9 cellular contexts compared by ENCODE assay signal in the genomic region with DNA sequence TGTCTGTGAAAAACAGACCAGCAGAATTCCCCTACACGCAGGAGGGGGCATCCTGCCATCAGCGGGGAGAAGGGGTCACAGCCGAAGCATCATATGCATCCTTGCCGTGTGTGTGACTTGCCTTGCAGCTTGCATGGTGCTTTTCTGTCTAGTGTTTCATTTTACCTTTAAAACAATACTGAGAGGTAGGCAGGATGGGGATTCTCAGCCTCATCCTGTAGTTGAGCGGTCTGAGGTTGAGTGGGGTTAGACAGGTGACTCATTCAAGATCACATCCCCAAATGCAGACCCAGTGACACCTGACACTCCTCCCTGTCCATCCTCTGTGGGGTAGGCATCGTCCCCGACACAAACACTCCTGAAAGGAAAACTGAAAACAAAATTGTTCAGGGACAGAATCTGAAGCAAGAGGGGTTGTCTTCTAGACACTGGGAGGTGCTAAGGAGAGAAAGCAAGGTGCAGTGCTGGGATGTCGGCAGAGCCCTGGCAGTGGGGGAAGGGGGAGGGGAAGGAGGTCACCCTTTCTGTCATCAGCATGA. TPM values are rescaled to one million over a fixed set of nuclear protein-coding genes. Genes with fewer than 3 reads are reported as not detected.
DNase-seq lines count a peak whose midpoint lies in the region; ATAC-seq, FAIRE-seq and TF ChIP-seq lines count a peak whose summit lies in the region.
"Had no signal": no experiment of that assay in that cellular context is flagged by ENCODE, and none has a peak within 500 bp of the region (broad histone marks: within the 10 kb centered on the region; RNA-seq: fewer than 3 reads in every experiment).

No MANE protein-coding gene starts in this region.

- FAIRE-seq in D721Med (lab: Jason Lieb, UNC) = no peak

- DNase-seq in NCI-H2107 treated with DMSO at 0.1 percent for 48 hours (lab: John Stamatoyannopoulos, UW; ENCODE audit: unreplicated experiment) (peak; percentile 12), NCI-H2107 (lab: John Stamatoyannopoulos, UW) (no peak), NK-92 (lab: John Stamatoyannopoulos, UW; ENCODE audit: unreplicated experiment) (peak; percentile 31), D721Med (ENCODE audit: insufficient read length, low spot score) (no peak), WTC11 (ENCODE audit: low spot score) (no peak), PC-3 (no peak)
- peak; percentile 76 to 87 for DNase-seq in stimulated activated naive CD8-positive, alpha-beta T cell treated with anti-CD3 and anti-CD28 coated beads, Interleukin-15, amount 100 ng/mL, for 72 hours

- no peak overlapping the region for H2AFZ ChIP-seq in PC-3 (ENCODE audit: low read length)

- H3K4me3 Mint-ChIP-seq in activated naive CD8-positive, alpha-beta T cell = peak overlapping the region; percentile 89
- peak overlapping the region; percentile 83 for H3K4me3 Mint-ChIP-seq in stimulated activated naive CD8-positive, alpha-beta T cell treated with anti-CD3 and anti-CD28 coated beads, Interleukin-15, amount 100 ng/mL, for 72 hours
- no peak overlapping the region for H3K4me3 Mint-ChIP-seq in WTC11

- POLR2A ChIA-PET in WTC11 (lab: Charles Lee) = no interaction called here
- POLR2A ChIA-PET in PC-3 (lab: Charles Lee; ENCODE audit: unreplicated experiment) = no interaction called here

- intact Hi-C loops in PC-3 (cut with micrococcal nuclease) = no loop called here

- H3K4me1 Mint-ChIP-seq in activated naive CD8-positive, alpha-beta T cell (ENCODE audit: low read depth) = peaks cover 94% of the 10 kb centered on the region
- H3K4me1 Mint-ChIP-seq in stimulated activated naive CD8-positive, alpha-beta T cell treated with anti-CD3 and anti-CD28 coated beads, Interleukin-15, amount 100 ng/mL, for 72 hours = peaks cover 87% of the 10 kb centered on the region
- H3K4me1 Mint-ChIP-seq in WTC11 = peaks cover 21% of the 10 kb centered on the region

- H3K9me2 ChIP-seq in PC-3 (replicated peaks; ENCODE audit: low read length) = no peaks in the 10 kb centered on the region

- H3F3A ChIP-seq in PC-3 (ENCODE audit: low read length, unreplicated experiment) = no peaks in the 10 kb centered on the region

- no peaks in the 10 kb centered on the region for H3K9me3 Mint-ChIP-seq in activated naive CD8-positive, alpha-beta T cell (ENCODE audit: low read depth)
- H3K9me3 Mint-ChIP-seq in stimulated activated naive CD8-positive, alpha-beta T cell treated with anti-CD3 and anti-CD28 coated beads, Interleukin-15, amount 100 ng/mL, for 72 hours = no peaks in the 10 kb centered on the region
- no peaks in the 10 kb centered on the region for H3K9me3 Mint-ChIP-seq in WTC11

- no peak overlapping the region for H3K9ac ChIP-seq in PC-3 (ENCODE audit: low read length)

- peaks cover 18% of the 10 kb centered on the region for H4K20me1 ChIP-seq in PC-3 (ENCODE audit: low read length)

- H3K4me1 ChIP-seq in PC-3 (ENCODE audit: insufficient read depth, low read length) = peaks cover 14% of the 10 kb centered on the region

- no peak overlapping the region for H3K27ac ChIP-seq in PC-3 (ENCODE audit: low read length)
- H3K27ac ChIP-seq: 22Rv1 had no signal

- no peak overlapping the region for H3K4me2 ChIP-seq in PC-3 (ENCODE audit: low read length)

- H3K27me3 Mint-ChIP-seq in activated naive CD8-positive, alpha-beta T cell = no peaks in the 10 kb centered on the region
- H3K27me3 Mint-ChIP-seq in stimulated activated naive CD8-positive, alpha-beta T cell treated with anti-CD3 and anti-CD28 coated beads, Interleukin-15, amount 100 ng/mL, for 72 hours = no peaks in the 10 kb centered on the region
- H3K27me3 Mint-ChIP-seq in WTC11 (ENCODE audit: low read depth) = no peaks in the 10 kb centered on the region

- TF ChIP-seq CTCF in D721Med (IDR thresholded peaks at IDR 0.05; ENCODE audit: insufficient read depth, missing control alignments) = no peak
- TF ChIP-seq CTCF in WTC11 (IDR thresholded peaks at IDR 0.05) = no peak
- no peak for TF ChIP-seq CTCF in PC-3 (conservative IDR thresholded peaks at IDR 0.05; ENCODE audit: low read depth, low read length)

- H3K4me3 ChIP-seq in PC-3 (ENCODE audit: low read length) = no peak overlapping the region

- peak; percentile 89 for ATAC-seq in stimulated activated naive CD8-positive, alpha-beta T cell treated with anti-CD3 and anti-CD28 coated beads, Interleukin-15, amount 100 ng/mL, for 72 hours
- ATAC-seq in WTC11 = no peak; the same call in 1 of the 2 replicates
- ATAC-seq in PC-3 = no peak

- H3K36me3 ChIP-seq in PC-3 (ENCODE audit: low read depth, low read length) = no peaks in the 10 kb centered on the region

- peaks cover 2% of the 10 kb centered on the region for H3K36me3 Mint-ChIP-seq in activated naive CD8-positive, alpha-beta T cell
- H3K36me3 Mint-ChIP-seq in WTC11 = no peaks in the 10 kb centered on the region

- H3K9me3 ChIP-seq in PC-3 (ENCODE audit: low read length) = no peaks in the 10 kb centered on the region

- H3K27ac Mint-ChIP-seq in activated naive CD8-positive, alpha-beta T cell = peak overlapping the region; percentile 99
- H3K27ac Mint-ChIP-seq in stimulated activated naive CD8-positive, alpha-beta T cell treated with anti-CD3 and anti-CD28 coated beads, Interleukin-15, amount 100 ng/mL, for 72 hours = peak overlapping the region; percentile 85 to 98
- H3K27ac Mint-ChIP-seq in WTC11 = no peak overlapping the region

- H3K27me3 ChIP-seq in PC-3 (ENCODE audit: low read length) = no peaks in the 10 kb centered on the region

- H3K79me2 ChIP-seq in PC-3 (ENCODE audit: low read length) = peaks cover 32% of the 10 kb centered on the region

- no TSS peak for BruUV-seq in PC-3 (replicated peaks; lab: Mats Ljungman, UMichigan)

- CTCF ChIA-PET in WTC11 (lab: Charles Lee) = no interaction called here
- CTCF ChIA-PET in PC-3 (lab: Charles Lee) = no interaction called here

TF ChIP-seq in WTC11, 78 proteins besides CTCF, POLR2A, EP300 and RAD21 (continues in another document):
- TF ChIP-seq ELF4 (CRISPR knock-in tag; IDR thresholded peaks at IDR 0.05; ENCODE audit: low read depth) (no peak), SOX15 (CRISPR knock-in tag; IDR thresholded peaks at IDR 0.05) (no peak), NFATC4 (CRISPR knock-in tag; IDR thresholded peaks at IDR 0.05) (no peak), OVOL2 (CRISPR knock-in tag; IDR thresholded peaks at IDR 0.05; ENCODE audit: borderline replicate concordance) (no peak), IRF2 (CRISPR knock-in tag; IDR thresholded peaks at IDR 0.05; ENCODE audit: borderline replicate concordance, low read depth) (no peak), ERG (CRISPR knock-in tag; IDR thresholded peaks at IDR 0.05) (no peak), ZMAT4 (CRISPR knock-in tag; IDR thresholded peaks at IDR 0.05) (no peak), ATF1 (CRISPR knock-in tag; IDR thresholded peaks at IDR 0.05) (no peak), MLX (CRISPR knock-in tag; IDR thresholded peaks at IDR 0.05) (no peak), FOXP1 (CRISPR knock-in tag; IDR thresholded peaks at IDR 0.05; ENCODE audit: borderline replicate concordance) (no peak), JAZF1 (CRISPR knock-in tag; IDR thresholded peaks at IDR 0.05) (no peak), ZNF423 (CRISPR knock-in tag; IDR thresholded peaks at IDR 0.05) (no peak), ZNF232 (CRISPR knock-in tag; IDR thresholded peaks at IDR 0.05) (no peak), TEAD1 (CRISPR knock-in tag; IDR thresholded peaks at IDR 0.05) (no peak)
- TF ChIP-seq, protein P1, sequence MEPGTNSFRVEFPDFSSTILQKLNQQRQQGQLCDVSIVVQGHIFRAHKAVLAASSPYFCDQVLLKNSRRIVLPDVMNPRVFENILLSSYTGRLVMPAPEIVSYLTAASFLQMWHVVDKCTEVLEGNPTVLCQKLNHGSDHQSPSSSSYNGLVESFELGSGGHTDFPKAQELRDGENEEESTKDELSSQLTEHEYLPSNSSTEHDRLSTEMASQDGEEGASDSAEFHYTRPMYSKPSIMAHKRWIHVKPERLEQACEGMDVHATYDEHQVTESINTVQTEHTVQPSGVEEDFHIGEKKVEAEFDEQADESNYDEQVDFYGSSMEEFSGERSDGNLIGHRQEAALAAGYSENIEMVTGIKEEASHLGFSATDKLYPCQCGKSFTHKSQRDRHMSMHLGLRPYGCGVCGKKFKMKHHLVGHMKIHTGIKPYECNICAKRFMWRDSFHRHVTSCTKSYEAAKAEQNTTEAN (CRISPR knock-in tag; IDR thresholded peaks at IDR 0.05) = no peak

RNA-seq across cellular contexts. Expression of gene ARL4C, which starts 7.9 kb away (rescaled TPM):
- total RNA-seq in WTC11 (2021) = 9.3 to 10.6 TPM (median 10.4 TPM) in 3 replicates
- total RNA-seq in PC-3 (2014; rRNA removed) = 19.9 and 21.7 TPM in 2 replicates

Comparison
In these comparisons a context has a peak if more than half of its experiments do, and no peak if none do; other contexts are left out.
1. DNase-seq: peak in NCI-H2107 treated with DMSO at 0.1 percent for 48 hours (single experiment), NK-92 (single experiment) and stimulated activated naive CD8-positive, alpha-beta T cell treated with anti-CD3 and anti-CD28 coated beads, Interleukin-15, amount 100 ng/mL, for 72 hours (2 of 2); none in NCI-H2107 (single experiment), D721Med (single experiment), WTC11 (single experiment) and PC-3 (single experiment).